ENCODE assay signal across 21 cellular contexts in the genomic region with DNA sequence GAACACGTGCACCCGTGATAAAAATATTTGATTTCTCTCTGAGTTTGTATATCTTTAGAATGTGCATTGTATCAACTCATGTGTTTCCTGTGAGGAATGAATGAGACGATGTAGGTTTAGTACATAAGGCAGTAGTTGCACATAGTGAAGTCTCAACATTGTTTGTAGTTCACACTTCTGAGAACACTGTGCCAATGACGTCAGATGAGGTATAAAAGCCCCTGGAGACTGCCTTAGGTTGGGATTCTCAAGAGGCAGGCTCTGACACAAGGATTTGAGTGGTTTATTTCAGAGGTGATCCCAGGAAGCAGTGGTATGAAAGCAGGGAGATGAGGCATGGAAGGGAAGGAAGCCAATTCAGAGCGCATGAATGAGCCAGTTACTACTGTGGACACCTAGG. TPM values are rescaled to one million over a fixed set of nuclear protein-coding genes. Genes with fewer than 3 reads are reported as not detected.
DNase-seq lines count a peak whose midpoint lies in the region; ATAC-seq and TF ChIP-seq lines count a peak whose summit lies in the region.
"Had no signal": no experiment of that assay in that cellular context is flagged by ENCODE, and none has a peak within 500 bp of the region (broad histone marks: within the 10 kb centered on the region; RNA-seq: fewer than 3 reads in every experiment).

No MANE protein-coding gene starts in this region.

- H3K27ac ChIP-seq in HEK293 (ENCODE audit: extremely low read depth, low read depth, low read length) = no peak overlapping the region
- H3K27ac ChIP-seq in Peyer's patch = no peak overlapping the region

- H3K4me1 ChIP-seq in HEK293 (ENCODE audit: control insufficient read depth, insufficient read depth, low read length) (peaks cover 4% of the 10 kb centered on the region; the same call in 1 of the 2 replicates), Peyer's patch (peaks cover 0 to 11% (median 5%) of the 10 kb centered on the region in 4 donors)

- peaks cover 9% of the 10 kb centered on the region for H3K4me1 Mint-ChIP-seq in activated naive CD4-positive, alpha-beta T cell treated with anti-CD3 and anti-CD28 coated beads, Interleukin-2, amount 50 U/mL, for 24 hours
- H3K4me1 Mint-ChIP-seq in neural crest cell = peaks cover 4% of the 10 kb centered on the region
- H3K4me1 Mint-ChIP-seq in activated naive CD8-positive, alpha-beta T cell treated with anti-CD3 and anti-CD28 coated beads for 36 hours = peaks cover 7% of the 10 kb centered on the region

- CTCF ChIA-PET in HEK293 (lab: Yijun Ruan, JAX) = interaction anchor here (1.9 to 2.8 kb wide), 5 partner anchors 56 to 1053 kb away, joined by 5 to 32 read pairs (median 11); no protein-coding TSS in a partner anchor

- H3K9me3 ChIP-seq in HEK293 (ENCODE audit: control insufficient read depth, insufficient read depth, low read depth, low read length) (no peaks in the 10 kb centered on the region), Peyer's patch (no peaks in the 10 kb centered on the region)

- TF ChIP-seq POLR2A in Peyer's patch (IDR thresholded peaks at IDR 0.05) = no peak

- no peak for DNase-seq in activated naive CD4-positive, alpha-beta T cell treated with anti-CD3 and anti-CD28 coated beads, Interleukin-2, amount 50 U/mL, for 72 hours (ENCODE audit: low spot score in 2 of 2)
- DNase-seq in NCI-H460 (ENCODE audit: extremely low read depth, low read depth) = peak; percentile 86
- DNase-seq in neural crest cell (ENCODE audit: low read depth, low spot score) = no peak
- no peak for DNase-seq in activated CD4-positive, alpha-beta T cell treated with anti-CD3 and anti-CD28 coated beads for 48 hours
- DNase-seq in activated naive CD8-positive, alpha-beta T cell treated with anti-CD3 and anti-CD28 coated beads for 36 hours = no peak
- no peak for DNase-seq in Peyer's patch
- DNase-seq: C1 segment of cervical spinal cord; Calu3; CD4-positive, alpha-beta memory T cell; COR-L47; DMS53; DMS79 treated with DMSO at 0.1 percent for 48 hours; GF-D8; H7; HCEC 1CT had no signal

- TF ChIP-seq CTCF in HEK293 (tag by site-specific recombination; IDR thresholded peaks at IDR 0.05) = no peak
- no peak for TF ChIP-seq CTCF in neural crest cell (conservative IDR thresholded peaks at IDR 0.05)
- TF ChIP-seq CTCF in Peyer's patch (IDR thresholded peaks at IDR 0.05) = no peak

- H3K27me3 ChIP-seq in Peyer's patch = peaks cover 0 to 9% of the 10 kb centered on the region in 2 donors

- H3K36me3 Mint-ChIP-seq in activated naive CD4-positive, alpha-beta T cell treated with anti-CD3 and anti-CD28 coated beads, Interleukin-2, amount 50 U/mL, for 24 hours = no peaks in the 10 kb centered on the region
- H3K36me3 Mint-ChIP-seq in activated naive CD4-positive, alpha-beta T cell treated with anti-CD3 and anti-CD28 coated beads, Interleukin-2, amount 50 U/mL, for 72 hours = peaks cover 0 to 11% of the 10 kb centered on the region in 2 donors
- H3K36me3 Mint-ChIP-seq in neural crest cell (ENCODE audit: low read depth) = no peaks in the 10 kb centered on the region
- no peaks in the 10 kb centered on the region for H3K36me3 Mint-ChIP-seq in activated naive CD8-positive, alpha-beta T cell treated with anti-CD3 and anti-CD28 coated beads for 36 hours
- H3K36me3 Mint-ChIP-seq: CD4-positive, alpha-beta memory T cell had no signal

- H3K9me3 Mint-ChIP-seq in activated naive CD4-positive, alpha-beta T cell treated with anti-CD3 and anti-CD28 coated beads, Interleukin-2, amount 50 U/mL, for 24 hours = no peaks in the 10 kb centered on the region
- H3K9me3 Mint-ChIP-seq in activated naive CD4-positive, alpha-beta T cell treated with anti-CD3 and anti-CD28 coated beads, Interleukin-2, amount 50 U/mL, for 72 hours = peaks cover 0 to 1% of the 10 kb centered on the region in 2 donors
- H3K9me3 Mint-ChIP-seq in neural crest cell = no peaks in the 10 kb centered on the region
- H3K9me3 Mint-ChIP-seq in activated naive CD8-positive, alpha-beta T cell treated with anti-CD3 and anti-CD28 coated beads for 36 hours = no peaks in the 10 kb centered on the region

- peak overlapping the region; percentile 75 for H3K27ac Mint-ChIP-seq in activated naive CD4-positive, alpha-beta T cell treated with anti-CD3 and anti-CD28 coated beads, Interleukin-2, amount 50 U/mL, for 24 hours
- no peak overlapping the region for H3K27ac Mint-ChIP-seq in activated naive CD4-positive, alpha-beta T cell treated with anti-CD3 and anti-CD28 coated beads, Interleukin-2, amount 50 U/mL, for 72 hours
- no peak overlapping the region for H3K27ac Mint-ChIP-seq in neural crest cell (ENCODE audit: unreplicated experiment)
- H3K27ac Mint-ChIP-seq in activated naive CD8-positive, alpha-beta T cell treated with anti-CD3 and anti-CD28 coated beads for 36 hours = no peak overlapping the region
- H3K27ac Mint-ChIP-seq: CD4-positive, alpha-beta memory T cell had no signal

- POLR2A ChIA-PET in HEK293 (lab: Yijun Ruan, JAX) = no interaction called here

- H3K36me3 ChIP-seq in HEK293 (ENCODE audit: control insufficient read depth in 2 of 2, insufficient read depth in 1 of 2, low read length in 2 of 2) = no peaks in the 10 kb centered on the region
- H3K36me3 ChIP-seq in Peyer's patch = no peaks in the 10 kb centered on the region

- H3K4me3 Mint-ChIP-seq in activated naive CD4-positive, alpha-beta T cell treated with anti-CD3 and anti-CD28 coated beads, Interleukin-2, amount 50 U/mL, for 24 hours = no peak overlapping the region
- H3K4me3 Mint-ChIP-seq in neural crest cell = peak overlapping the region; percentile 50
- no peak overlapping the region for H3K4me3 Mint-ChIP-seq in activated naive CD8-positive, alpha-beta T cell treated with anti-CD3 and anti-CD28 coated beads for 36 hours
- H3K4me3 Mint-ChIP-seq: CD4-positive, alpha-beta memory T cell had no signal

- ATAC-seq in activated naive CD4-positive, alpha-beta T cell treated with anti-CD3 and anti-CD28 coated beads, Interleukin-2, amount 50 U/mL, for 72 hours = no peak

- H3K4me3 ChIP-seq in HEK293 (ENCODE audit: low read depth, low read length) (no peak overlapping the region), Peyer's patch (no peak overlapping the region)

- peaks cover 38% of the 10 kb centered on the region for H3K27me3 Mint-ChIP-seq in activated naive CD4-positive, alpha-beta T cell treated with anti-CD3 and anti-CD28 coated beads, Interleukin-2, amount 50 U/mL, for 24 hours
- H3K27me3 Mint-ChIP-seq in neural crest cell (ENCODE audit: low read depth) = peaks cover 51% of the 10 kb centered on the region
- peaks cover 43% of the 10 kb centered on the region for H3K27me3 Mint-ChIP-seq in activated naive CD8-positive, alpha-beta T cell treated with anti-CD3 and anti-CD28 coated beads for 36 hours

TF ChIP-seq in HEK293, 187 proteins besides CTCF, POLR2A, EP300 and RAD21:
- TF ChIP-seq, protein P1, sequence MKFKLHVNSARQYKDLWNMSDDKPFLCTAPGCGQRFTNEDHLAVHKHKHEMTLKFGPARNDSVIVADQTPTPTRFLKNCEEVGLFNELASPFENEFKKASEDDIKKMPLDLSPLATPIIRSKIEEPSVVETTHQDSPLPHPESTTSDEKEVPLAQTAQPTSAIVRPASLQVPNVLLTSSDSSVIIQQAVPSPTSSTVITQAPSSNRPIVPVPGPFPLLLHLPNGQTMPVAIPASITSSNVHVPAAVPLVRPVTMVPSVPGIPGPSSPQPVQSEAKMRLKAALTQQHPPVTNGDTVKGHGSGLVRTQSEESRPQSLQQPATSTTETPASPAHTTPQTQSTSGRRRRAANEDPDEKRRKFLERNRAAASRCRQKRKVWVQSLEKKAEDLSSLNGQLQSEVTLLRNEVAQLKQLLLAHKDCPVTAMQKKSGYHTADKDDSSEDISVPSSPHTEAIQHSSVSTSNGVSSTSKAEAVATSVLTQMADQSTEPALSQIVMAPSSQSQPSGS (tag by site-specific recombination; IDR thresholded peaks at IDR 0.05; ENCODE audit: low read depth) = peak; percentile 24; the same call in 1 of the 2 replicates
- TF ChIP-seq SCRT2 (tag by site-specific recombination; IDR thresholded peaks at IDR 0.05) = no peak
TF ChIP-seq in HEK293: peak in this region for 1.

RNA-seq across cellular contexts. Expression of a gene that starts 2.6 kb away (rescaled TPM):
- not detected for total RNA-seq in activated naive CD4-positive, alpha-beta T cell treated with anti-CD3 and anti-CD28 coated beads, Interleukin-2, amount 50 U/mL, for 72 hours
- total RNA-seq in NCI-H460 (2014; rRNA removed; shearing (Covaris generic)) = 3.7 and 4.0 TPM in 2 replicates
- 0.92 and 2.5 TPM in 2 replicates for polyA plus RNA-seq in NCI-H460 (2014; cell fraction: nucleus; rRNA removed)
- total RNA-seq in neural crest cell (0.36 and 1.1 TPM in 2 replicates), Peyer's patch (not detected)
- total RNA-seq in activated naive CD8-positive, alpha-beta T cell treated with anti-CD3 and anti-CD28 coated beads for 36 hours = not detected
- total RNA-seq: A172; Calu3; CD4-positive, alpha-beta memory T cell; Daoy; G401 had no signal
- polyA plus RNA-seq: BJ; CD4-positive, alpha-beta memory T cell had no signal
